8 cellular contexts compared by ENCODE assay signal in the genomic region with DNA sequence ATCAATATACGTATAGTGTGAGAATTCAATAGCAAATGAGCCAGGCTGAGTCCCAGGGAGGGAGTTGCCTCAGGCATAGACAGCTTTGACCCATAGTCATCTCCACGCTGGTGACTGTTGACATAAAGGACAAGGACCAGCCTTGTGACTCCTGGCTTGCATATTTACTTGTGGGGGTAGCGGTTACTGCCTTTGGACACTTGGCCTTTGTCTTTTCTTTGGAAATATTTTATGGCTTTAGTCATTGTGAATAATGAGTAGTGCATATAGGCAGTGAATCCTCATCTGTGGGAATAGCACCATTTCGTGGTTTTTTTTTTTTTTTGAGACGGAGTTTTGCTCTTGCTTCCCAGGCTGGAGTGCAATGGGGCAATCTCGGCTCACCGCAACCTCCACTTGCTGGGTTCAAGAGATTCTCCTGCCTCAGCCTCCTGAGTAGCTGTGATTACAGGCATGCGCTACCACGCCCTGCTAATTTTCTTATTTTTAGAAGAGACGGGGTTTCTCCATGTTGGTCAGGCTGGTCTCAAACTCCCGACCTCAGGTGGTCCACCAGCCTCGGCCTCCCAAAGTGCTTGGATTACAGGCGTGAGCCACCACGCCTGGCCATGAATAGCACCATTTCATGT.
A peak's percentile ranks its signal among the peaks of the same experiment; 100 is the strongest.
DNase-seq lines count a peak whose midpoint lies in the region; ATAC-seq, FAIRE-seq and TF ChIP-seq lines count a peak whose summit lies in the region.
"Not testable (repeated sequence)": the region's sequence is repeated elsewhere in the genome, so short reads cannot be mapped to it uniquely, and the experiment has no call there.

No MANE protein-coding gene starts in this region.

- H3K4me1 ChIP-seq in SJCRH30; mucosa of descending colon (ENCODE audit: low read depth): not testable (repeated sequence)

- not testable (repeated sequence) for TF ChIP-seq CTCF in AG09309 (IDR thresholded peaks at IDR 0.05; ENCODE audit: control insufficient read depth, insufficient read depth, low read depth, low read length, missing control alignments); bronchial epithelial cell (IDR thresholded peaks at IDR 0.05; ENCODE audit: insufficient read depth, low read length, severe bottlenecking); mucosa of descending colon (IDR thresholded peaks at IDR 0.05)

- H3K4me3 ChIP-seq in AG09309 (ENCODE audit: control insufficient read depth, low read depth, low read length); SJCRH30; bronchial epithelial cell (ENCODE audit: low read depth, low read length); mucosa of descending colon: not testable (repeated sequence)

- not testable (repeated sequence) for H3K36me3 ChIP-seq in SJCRH30; bronchial epithelial cell (ENCODE audit: control insufficient read depth, insufficient read depth, low read length); mucosa of descending colon (ENCODE audit: low read depth)

- not testable (repeated sequence) for H3K27me3 ChIP-seq in SJCRH30; bronchial epithelial cell (ENCODE audit: control insufficient read depth, insufficient read depth, low read length)

- peak; percentile 44 for DNase-seq in AG09309 (ENCODE audit: low read depth)
- DNase-seq in GM04504 (ENCODE audit: low read depth), result peak; percentile 55
- peak; percentile 66 for DNase-seq in LoVo (ENCODE audit: low spot score)
- peak; percentile 48 to 67 for DNase-seq in SJCRH30
- DNase-seq in bronchial epithelial cell (ENCODE audit: low read depth), result peak; percentile 13
- peak; percentile 81 for DNase-seq in glomerular visceral epithelial cell (ENCODE audit: extremely low spot score)
- not testable (repeated sequence) for DNase-seq in mucosa of descending colon
- peak; percentile 33 for DNase-seq in stromal cell of bone marrow (ENCODE audit: low read depth)

- not testable (repeated sequence) for FAIRE-seq in bronchial epithelial cell (lab: Jason Lieb, UNC)

- H3K27ac ChIP-seq in SJCRH30, result peak overlapping the region; percentile 32

- intact Hi-C loops in mucosa of descending colon (cut with DNase I, micrococcal nuclease), result not testable (repeated sequence)

- peak; percentile 79 for ATAC-seq in mucosa of descending colon

- not testable (repeated sequence) for H3K9me3 ChIP-seq in SJCRH30 (replicated peaks); mucosa of descending colon
